ENCODE assay signal across 8 cellular contexts in the genomic region with DNA sequence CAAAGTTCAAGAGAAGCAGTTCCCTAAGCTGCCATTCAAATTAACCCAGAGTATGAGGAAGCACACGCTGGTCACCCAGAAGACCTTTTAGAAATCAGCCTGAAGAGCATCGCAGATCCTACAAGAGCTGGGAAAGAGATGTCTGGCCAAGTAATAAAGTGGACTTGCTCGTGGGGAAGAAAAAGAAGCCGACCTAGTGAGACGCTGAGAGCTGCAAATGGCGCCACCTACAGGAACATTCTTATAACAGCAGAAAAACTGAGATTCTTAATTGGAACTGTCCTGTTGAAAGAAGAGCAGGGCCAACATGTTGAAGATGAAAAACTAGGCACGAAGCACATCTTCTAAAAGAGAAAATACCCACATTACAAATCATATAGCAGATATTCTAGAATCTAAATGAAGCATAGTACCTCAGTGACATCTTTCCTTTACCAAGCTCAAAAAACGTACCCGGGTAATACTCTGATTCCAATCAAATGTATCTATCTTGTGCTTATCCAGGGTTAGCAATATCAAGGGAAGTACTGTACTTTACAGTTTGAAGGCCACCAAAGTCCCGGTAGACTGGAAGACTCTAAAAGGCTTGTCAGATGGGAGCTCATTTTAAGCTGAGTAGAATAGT. TPM values are rescaled to one million over a fixed set of nuclear protein-coding genes. Genes with fewer than 3 reads are reported as not detected.
DNase-seq lines count a peak whose midpoint lies in the region; ATAC-seq and TF ChIP-seq lines count a peak whose summit lies in the region.

No MANE protein-coding gene starts in this region.

- no peak overlapping the region for H3K4me3 ChIP-seq in testis

- no peak for TF ChIP-seq POLR2A in testis (IDR thresholded peaks at IDR 0.05)

- H3K4me3 Mint-ChIP-seq in activated CD8-positive, alpha-beta T cell treated with anti-CD3 and anti-CD28 coated beads, Interleukin-2, amount 10 ng/mL, durations not matched to agents 7 days and 5 days: no peak overlapping the region
- H3K4me3 Mint-ChIP-seq in stimulated activated memory B cell treated with anti-CD40 and anti-IgM and Interleukin-4, amounts not matched to agents 10 μg/mL and 1 μg/mL and 100 μg/mL, for 72 hours: no peak overlapping the region

- no peak overlapping the region for H3K27ac ChIP-seq in testis

- no peaks in the 10 kb centered on the region for H3K9me3 Mint-ChIP-seq in activated CD8-positive, alpha-beta T cell treated with anti-CD3 and anti-CD28 coated beads, Interleukin-2, amount 10 ng/mL, durations not matched to agents 7 days and 5 days (ENCODE audit: insufficient read depth)
- no peaks in the 10 kb centered on the region for H3K9me3 Mint-ChIP-seq in stimulated activated memory B cell treated with anti-CD40 and anti-IgM and Interleukin-4, amounts not matched to agents 10 μg/mL and 1 μg/mL and 100 μg/mL, for 72 hours

- no peaks in the 10 kb centered on the region for H3K36me3 ChIP-seq in testis (ENCODE audit: low read depth, missing control alignments)

- H3K27me3 Mint-ChIP-seq in activated CD8-positive, alpha-beta T cell treated with anti-CD3 and anti-CD28 coated beads, Interleukin-2, amount 10 ng/mL, durations not matched to agents 7 days and 5 days (ENCODE audit: low read depth): peaks cover 6% of the 10 kb centered on the region
- peaks cover 78% of the 10 kb centered on the region for H3K27me3 Mint-ChIP-seq in stimulated activated memory B cell treated with anti-CD40 and anti-IgM and Interleukin-4, amounts not matched to agents 10 μg/mL and 1 μg/mL and 100 μg/mL, for 72 hours

- peak; percentile 44 for ATAC-seq in HG03280 (IDR thresholded peaks at IDR 0.05; ENCODE audit: unreplicated experiment)
- no peak for ATAC-seq in activated CD8-positive, alpha-beta T cell treated with anti-CD3 and anti-CD28 coated beads, Interleukin-2, amount 10 ng/mL, durations not matched to agents 7 days and 5 days
- no peak for ATAC-seq in stimulated activated memory B cell treated with anti-CD40 and anti-IgM and Interleukin-4, amounts not matched to agents 10 μg/mL and 1 μg/mL and 100 μg/mL, for 72 hours

- peak; percentile 75 to 95 (median 90) for TF ChIP-seq CTCF in testis (IDR thresholded peaks at IDR 0.05)

- intact Hi-C loops in testis (cut with DNase I; ENCODE audit: low total_unique reads): no loop called here

- no peaks in the 10 kb centered on the region for H3K27me3 ChIP-seq in testis

- WGBS in testis, 2 donors: 12 to 15% methylated on average over 10 of the region's 10 CpGs

- H3K4me1 Mint-ChIP-seq in activated CD8-positive, alpha-beta T cell treated with anti-CD3 and anti-CD28 coated beads, Interleukin-2, amount 10 ng/mL, durations not matched to agents 7 days and 5 days (ENCODE audit: low read depth): peaks cover 32% of the 10 kb centered on the region
- H3K4me1 Mint-ChIP-seq in stimulated activated memory B cell treated with anti-CD40 and anti-IgM and Interleukin-4, amounts not matched to agents 10 μg/mL and 1 μg/mL and 100 μg/mL, for 72 hours: peaks cover 13% of the 10 kb centered on the region

- POLR2A ChIA-PET in activated CD8-positive, alpha-beta T cell treated with anti-CD3 and anti-CD28 coated beads, Interleukin-2, amount 10 ng/mL, durations not matched to agents 7 days and 5 days (lab: Charles Lee): interaction anchor here (1.6 kb wide), 1 partner anchor 58 kb away, joined by 5 read pairs; no protein-coding TSS in a partner anchor

- peaks cover 3% of the 10 kb centered on the region for H3K4me1 ChIP-seq in testis

- CTCF ChIA-PET in activated CD8-positive, alpha-beta T cell treated with anti-CD3 and anti-CD28 coated beads, Interleukin-2, amount 10 ng/mL, durations not matched to agents 7 days and 5 days (lab: Charles Lee): interaction anchor here (0.7 to 4.5 kb wide), 66 partner anchors 9 to 602 kb away, joined by 3 to 125 read pairs (median 4); partner anchors contain the start of gene GNA14

- no peaks in the 10 kb centered on the region for H3K9me3 ChIP-seq in testis

- H3K36me3 Mint-ChIP-seq in activated CD8-positive, alpha-beta T cell treated with anti-CD3 and anti-CD28 coated beads, Interleukin-2, amount 10 ng/mL, durations not matched to agents 7 days and 5 days (ENCODE audit: low read depth): peaks cover 2% of the 10 kb centered on the region
- H3K36me3 Mint-ChIP-seq in stimulated activated memory B cell treated with anti-CD40 and anti-IgM and Interleukin-4, amounts not matched to agents 10 μg/mL and 1 μg/mL and 100 μg/mL, for 72 hours: no peaks in the 10 kb centered on the region

- H3K27ac Mint-ChIP-seq in activated CD8-positive, alpha-beta T cell treated with anti-CD3 and anti-CD28 coated beads, Interleukin-2, amount 10 ng/mL, durations not matched to agents 7 days and 5 days: no peak overlapping the region
- no peak overlapping the region for H3K27ac Mint-ChIP-seq in stimulated activated memory B cell treated with anti-CD40 and anti-IgM and Interleukin-4, amounts not matched to agents 10 μg/mL and 1 μg/mL and 100 μg/mL, for 72 hours

- DNase-seq in DMS114 treated with DMSO at 0.1 percent for 48 hours (lab: John Stamatoyannopoulos, UW; ENCODE audit: unreplicated experiment): peak; percentile 2
- peak; percentile 46 for DNase-seq in NCI-H526 treated with DMSO at 0.1 percent for 48 hours (lab: John Stamatoyannopoulos, UW)
- DNase-seq in activated CD8-positive, alpha-beta T cell treated with anti-CD3 and anti-CD28 coated beads, Interleukin-2, amount 10 ng/mL, durations not matched to agents 7 days and 5 days: peak; percentile 76
- peak; percentile 75 for DNase-seq in epidermal melanocyte (ENCODE audit: insufficient read length, low spot score)
- peak; percentile 75 for DNase-seq in mucosa of gallbladder (ENCODE audit: low spot score)
- peak; percentile 72 for DNase-seq in testis

RNA-seq across cellular contexts. Expression of gene GNAQ, which starts 3.9 kb away (rescaled TPM):
- 10 to 100 TPM; 29.0 to 29.7 TPM for total RNA-seq in activated CD8-positive, alpha-beta T cell treated with anti-CD3 and anti-CD28 coated beads, Interleukin-2, amount 10 ng/mL, durations not matched to agents 7 days and 5 days
- total RNA-seq in mucosa of gallbladder (83.6 TPM), testis (10 to 100 TPM; 39.4 to 42.9 TPM)
- 23.5 TPM for polyA plus RNA-seq in testis (ENCODE audit: insufficient read depth, low read depth, low replicate concordance)

Comparison
In these comparisons a context has a peak if more than half of its experiments do, and no peak if none do; other contexts are left out.
1. DNase-seq: peak in every context shown above with its lines; median percentile 76 in activated CD8-positive, alpha-beta T cell treated with anti-CD3 and anti-CD28 coated beads, Interleukin-2, amount 10 ng/mL, durations not matched to agents 7 days and 5 days; 75 in epidermal melanocyte; 75 in mucosa of gallbladder; 72 in testis; 46 in NCI-H526 treated with DMSO at 0.1 percent for 48 hours; 2 in DMS114 treated with DMSO at 0.1 percent for 48 hours.